ENCODE assay signal across 8 cellular contexts in the genomic region with DNA sequence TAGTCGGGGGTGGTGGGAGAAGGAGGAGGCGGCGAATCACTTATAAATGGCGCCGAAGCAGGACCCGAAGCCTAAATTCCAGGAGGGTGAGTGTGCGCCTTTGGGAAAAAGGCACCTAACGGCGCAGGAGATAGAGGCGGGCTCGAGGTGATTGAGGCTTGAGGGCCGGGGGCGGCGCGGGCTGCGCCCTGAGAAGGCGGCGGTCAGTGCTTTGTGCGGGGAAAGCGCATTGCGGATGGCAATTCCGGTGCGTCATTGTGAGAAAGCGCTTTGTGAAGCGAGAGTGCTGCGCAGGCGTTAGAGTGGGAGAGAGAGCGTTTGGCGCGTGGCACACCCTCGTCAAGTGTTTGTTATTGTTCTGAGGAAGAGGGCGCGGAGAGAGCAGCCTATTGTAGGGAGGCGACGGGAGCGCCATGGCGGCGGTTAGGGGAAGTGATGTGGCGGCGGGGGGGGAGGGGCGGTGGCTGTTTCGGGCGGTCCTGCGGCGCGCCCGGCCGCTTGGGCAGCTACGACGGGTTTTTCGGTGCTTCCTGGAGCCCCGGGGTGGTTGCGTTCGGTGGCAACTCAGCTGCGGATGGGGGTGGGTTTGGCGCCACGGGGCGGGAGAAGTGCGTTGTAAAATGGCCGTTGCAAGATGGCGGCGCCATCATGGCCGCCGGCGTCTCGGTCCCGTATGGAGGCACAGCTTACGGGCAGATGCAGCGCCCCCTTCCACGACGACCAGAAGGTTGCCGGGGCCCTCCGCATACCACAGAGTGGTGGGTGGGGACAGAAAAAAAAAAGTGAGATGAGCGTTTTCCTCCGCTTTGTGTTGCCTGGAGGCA. TPM values are rescaled to one million over a fixed set of nuclear protein-coding genes. Genes with fewer than 3 reads are reported as not detected.
DNase-seq lines count a peak whose midpoint lies in the region; ATAC-seq and TF ChIP-seq lines count a peak whose summit lies in the region.

No MANE protein-coding gene starts in this region.

- peak; percentile 49 for TF ChIP-seq POLR2A in GM15510 (IDR thresholded peaks at IDR 0.05; ENCODE audit: borderline replicate concordance, extremely low read depth, insufficient read length)

- peaks cover 5 to 16% of the 10 kb centered on the region in 2 donors for H3K4me1 ChIP-seq in ascending aorta

- peaks cover 16% of the 10 kb centered on the region for H3K36me3 Mint-ChIP-seq in T-helper 2 cell treated with Interferon-gamma antibody and Interleukin-4, amounts not matched to agents 5 μg/mL and 100 μg/mL, for 36 hours (ENCODE audit: low read depth)

- TF ChIP-seq CTCF in ascending aorta (IDR thresholded peaks at IDR 0.05): no peak

- no peaks in the 10 kb centered on the region for H3K36me3 ChIP-seq in ascending aorta

- no peaks in the 10 kb centered on the region for H3K27me3 Mint-ChIP-seq in T-helper 2 cell treated with Interferon-gamma antibody and Interleukin-4, amounts not matched to agents 5 μg/mL and 100 μg/mL, for 36 hours (ENCODE audit: low read depth)

- peaks cover 35% of the 10 kb centered on the region for H3K4me1 Mint-ChIP-seq in T-helper 2 cell treated with Interferon-gamma antibody and Interleukin-4, amounts not matched to agents 5 μg/mL and 100 μg/mL, for 36 hours (ENCODE audit: low read depth)

- no peaks in the 10 kb centered on the region for H3K27me3 ChIP-seq in ascending aorta

- DNase-seq in NCI-H1694 (lab: John Stamatoyannopoulos, UW): peak; percentile 72
- peak; percentile 94 for DNase-seq in T-helper 2 cell treated with Interferon-gamma antibody and Interleukin-4, amounts not matched to agents 5 μg/mL and 100 μg/mL, for 36 hours (ENCODE audit: low spot score)
- DNase-seq in ascending aorta (ENCODE audit: low spot score in 2 of 2): peak in 1 of 2 donors; percentile 89
- DNase-seq in hepatic stellate cell (ENCODE audit: low spot score): peak; percentile 73
- DNase-seq in retina: peak; percentile 91
- DNase-seq in OCI-M2 (lab: John Stamatoyannopoulos, UW; ENCODE audit: unreplicated experiment): no peak

- peak overlapping the region; percentile 98 to 99 for H3K4me3 ChIP-seq in ascending aorta

- H3K9me3 Mint-ChIP-seq in T-helper 2 cell treated with Interferon-gamma antibody and Interleukin-4, amounts not matched to agents 5 μg/mL and 100 μg/mL, for 36 hours: no peaks in the 10 kb centered on the region

- peak; percentile 63 for ATAC-seq in HG02884 (IDR thresholded peaks at IDR 0.05; ENCODE audit: unreplicated experiment)

- intact Hi-C loops in ascending aorta (cut with DNase I): loop anchor here (1.0 to 2.0 kb wide), 4 partner anchors 13 to 116 kb away; partner anchors contain the start of gene ADAMTS7

- H3K9me3 ChIP-seq in ascending aorta: no peaks in the 10 kb centered on the region

- peak overlapping the region; percentile 100 for H3K4me3 Mint-ChIP-seq in T-helper 2 cell treated with Interferon-gamma antibody and Interleukin-4, amounts not matched to agents 5 μg/mL and 100 μg/mL, for 36 hours

- H3K27ac Mint-ChIP-seq in T-helper 2 cell treated with Interferon-gamma antibody and Interleukin-4, amounts not matched to agents 5 μg/mL and 100 μg/mL, for 36 hours: peak overlapping the region; percentile 100

- peak overlapping the region; percentile 100 for H3K27ac ChIP-seq in ascending aorta

RNA-seq across cellular contexts. Expression of gene MORF4L1, which starts 0.5 kb away (rescaled TPM):
- 108 TPM for total RNA-seq in ascending aorta
